ENCODE assay signal across 16 cellular contexts in the genomic region with DNA sequence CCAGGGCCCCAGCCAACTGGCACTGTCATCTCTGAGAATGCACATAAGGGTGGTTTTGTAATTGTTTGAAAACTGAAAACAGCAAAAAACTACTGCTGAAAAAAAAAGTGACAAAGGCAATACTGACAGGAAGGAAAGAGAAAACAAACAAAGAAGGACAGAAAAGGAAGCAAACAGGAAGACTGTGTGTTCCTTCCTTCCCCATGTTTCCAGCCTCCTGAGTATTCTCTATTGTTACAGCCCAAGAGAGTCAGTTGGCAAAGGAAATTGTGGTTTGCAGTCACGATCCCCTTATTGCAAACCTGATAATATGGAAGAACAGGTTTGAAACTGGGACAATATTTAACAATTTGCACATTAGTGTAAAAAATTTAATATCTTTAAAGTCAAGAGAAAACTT.
DNase-seq lines count a peak whose midpoint lies in the region; ATAC-seq and TF ChIP-seq lines count a peak whose summit lies in the region.
"Had no signal": no experiment of that assay in that cellular context is flagged by ENCODE, and none has a peak within 500 bp of the region (broad histone marks: within the 10 kb centered on the region; RNA-seq: fewer than 3 reads in every experiment).

No MANE protein-coding gene starts in this region.

- POLR2A ChIA-PET in PC-9 (lab: Charles Lee; ENCODE audit: unreplicated experiment), result no interaction called here
- POLR2A ChIA-PET in activated CD8-positive, alpha-beta T cell treated with anti-CD3 and anti-CD28 coated beads for 36 hours (lab: Charles Lee), result no interaction called here

- H3K9me2 ChIP-seq in PC-9 (ENCODE audit: insufficient read depth), result no peaks in the 10 kb centered on the region

- H3K4me2 ChIP-seq in PC-9, result no peak overlapping the region

- no peak overlapping the region for H3K27ac ChIP-seq in PC-9

- H3K4me3 Mint-ChIP-seq in HFFc6 (no peak overlapping the region), endothelial cell (ENCODE audit: unreplicated experiment) (no peak overlapping the region)
- no peak overlapping the region for H3K4me3 Mint-ChIP-seq in activated CD8-positive, alpha-beta T cell treated with anti-CD3 and anti-CD28 coated beads for 36 hours
- no peak overlapping the region for H3K4me3 Mint-ChIP-seq in stimulated activated memory B cell treated with anti-CD40 and anti-IgM and Interleukin-4, amounts not matched to agents 10 μg/mL and 1 μg/mL and 100 μg/mL, for 72 hours
- H3K4me3 Mint-ChIP-seq: B cell; CD8-positive, alpha-beta T cell had no signal

- intact Hi-C loops in PC-9 (cut with micrococcal nuclease; ENCODE audit: unreplicated experiment), result no loop called here
- intact Hi-C loops in activated CD8-positive, alpha-beta T cell treated with anti-CD3 and anti-CD28 coated beads for 36 hours (cut with micrococcal nuclease), result no loop called here

- no peaks in the 10 kb centered on the region for H3K36me3 ChIP-seq in PC-9 (ENCODE audit: low read depth)

- H3K9me3 Mint-ChIP-seq in HFFc6 (no peaks in the 10 kb centered on the region; the same call in 1 of the 2 replicates), endothelial cell (ENCODE audit: unreplicated experiment) (no peaks in the 10 kb centered on the region)
- peaks cover 3% of the 10 kb centered on the region for H3K9me3 Mint-ChIP-seq in activated CD8-positive, alpha-beta T cell treated with anti-CD3 and anti-CD28 coated beads for 36 hours
- H3K9me3 Mint-ChIP-seq in stimulated activated memory B cell treated with anti-CD40 and anti-IgM and Interleukin-4, amounts not matched to agents 10 μg/mL and 1 μg/mL and 100 μg/mL, for 72 hours, result peaks cover 4% of the 10 kb centered on the region

- H3K36me3 Mint-ChIP-seq in HFFc6 (ENCODE audit: low read depth), result no peaks in the 10 kb centered on the region
- H3K36me3 Mint-ChIP-seq in endothelial cell (ENCODE audit: low read depth, unreplicated experiment), result peaks cover 9% of the 10 kb centered on the region
- no peaks in the 10 kb centered on the region for H3K36me3 Mint-ChIP-seq in activated CD8-positive, alpha-beta T cell treated with anti-CD3 and anti-CD28 coated beads for 36 hours (ENCODE audit: low read depth)
- H3K36me3 Mint-ChIP-seq in stimulated activated memory B cell treated with anti-CD40 and anti-IgM and Interleukin-4, amounts not matched to agents 10 μg/mL and 1 μg/mL and 100 μg/mL, for 72 hours, result no peaks in the 10 kb centered on the region
- H3K36me3 Mint-ChIP-seq: CD8-positive, alpha-beta T cell had no signal

- peaks cover 6% of the 10 kb centered on the region; the same call in 1 of the 2 replicates for H3K9me3 ChIP-seq in PC-9 (ENCODE audit: insufficient read depth, low read depth)

- no peaks in the 10 kb centered on the region for H3F3A ChIP-seq in PC-9 (ENCODE audit: insufficient read depth, low read depth)

- no peak for ATAC-seq in activated CD8-positive, alpha-beta T cell treated with anti-CD3 and anti-CD28 coated beads for 36 hours
- ATAC-seq in stimulated activated memory B cell treated with anti-CD40 and anti-IgM and Interleukin-4, amounts not matched to agents 10 μg/mL and 1 μg/mL and 100 μg/mL, for 72 hours, result no peak
- ATAC-seq: CD8-positive, alpha-beta T cell had no signal

- BruUV-seq in PC-9 (replicated peaks; lab: Mats Ljungman, UMichigan), result no TSS peak

- peak overlapping the region; percentile 28; the same call in 1 of the 2 replicates for H2AFZ ChIP-seq in PC-9

- H3K4me1 ChIP-seq in PC-9 (replicated peaks; ENCODE audit: insufficient read depth), result no peaks in the 10 kb centered on the region

- H3K27ac Mint-ChIP-seq in HFFc6, result peak overlapping the region; percentile 30; the same call in 1 of the 2 replicates
- H3K27ac Mint-ChIP-seq in endothelial cell (ENCODE audit: unreplicated experiment), result peak overlapping the region; percentile 96
- no peak overlapping the region for H3K27ac Mint-ChIP-seq in activated CD8-positive, alpha-beta T cell treated with anti-CD3 and anti-CD28 coated beads for 36 hours
- H3K27ac Mint-ChIP-seq in stimulated activated memory B cell treated with anti-CD40 and anti-IgM and Interleukin-4, amounts not matched to agents 10 μg/mL and 1 μg/mL and 100 μg/mL, for 72 hours, result no peak overlapping the region
- H3K27ac Mint-ChIP-seq: B cell; CD8-positive, alpha-beta T cell had no signal

- no peak for DNase-seq in HFFc6
- no peak for DNase-seq in PC-9
- DNase-seq in endothelial cell (ENCODE audit: low spot score), result no peak
- no peak for DNase-seq in activated CD4-positive, CD25-positive, alpha-beta regulatory T cell treated with anti-CD3 and anti-CD28 coated beads, Interleukin-2, amount 50 U/mL, for 72 hours
- DNase-seq in iPS-NIHi11 (ENCODE audit: low spot score), result no peak
- no peak for DNase-seq in activated CD8-positive, alpha-beta T cell treated with anti-CD3 and anti-CD28 coated beads for 36 hours
- DNase-seq: CD8-positive, alpha-beta T cell; KG1; MM.1S; NCI-H1092 treated with DMSO at 0.1 percent for 48 hours; NCI-H2107; NCI-H2227 treated with DMSO at 0.1 percent for 48 hours; NCI-H526; SHP77 treated with DMSO at 0.1 percent for 48 hours had no signal

- H3K27me3 Mint-ChIP-seq in HFFc6 (ENCODE audit: insufficient read depth) (no peaks in the 10 kb centered on the region), endothelial cell (ENCODE audit: unreplicated experiment) (peaks cover 2% of the 10 kb centered on the region)
- H3K27me3 Mint-ChIP-seq in activated CD8-positive, alpha-beta T cell treated with anti-CD3 and anti-CD28 coated beads for 36 hours, result no peaks in the 10 kb centered on the region
- no peaks in the 10 kb centered on the region for H3K27me3 Mint-ChIP-seq in stimulated activated memory B cell treated with anti-CD40 and anti-IgM and Interleukin-4, amounts not matched to agents 10 μg/mL and 1 μg/mL and 100 μg/mL, for 72 hours
- H3K27me3 Mint-ChIP-seq: B cell had no signal

- no peaks in the 10 kb centered on the region for H3K27me3 ChIP-seq in PC-9 (ENCODE audit: insufficient read depth, low read depth)

- no peak for TF ChIP-seq CTCF in HFFc6 (IDR thresholded peaks at IDR 0.05)
- TF ChIP-seq CTCF in PC-9 (conservative IDR thresholded peaks at IDR 0.05), result no peak
- no peak for TF ChIP-seq CTCF in endothelial cell (IDR thresholded peaks at IDR 0.05; ENCODE audit: unreplicated experiment)
- TF ChIP-seq CTCF in activated CD8-positive, alpha-beta T cell treated with anti-CD3 and anti-CD28 coated beads for 36 hours (IDR thresholded peaks at IDR 0.05), result no peak

- no peaks in the 10 kb centered on the region for H4K20me1 ChIP-seq in PC-9 (ENCODE audit: insufficient read depth)

- H3K79me2 ChIP-seq in PC-9 (ENCODE audit: low read depth), result no peaks in the 10 kb centered on the region

- H3K4me1 Mint-ChIP-seq in HFFc6 (ENCODE audit: low read depth), result peaks cover 5% of the 10 kb centered on the region; the same call in 1 of the 2 replicates
- H3K4me1 Mint-ChIP-seq in endothelial cell (ENCODE audit: unreplicated experiment), result peaks cover 7% of the 10 kb centered on the region
- no peaks in the 10 kb centered on the region for H3K4me1 Mint-ChIP-seq in activated CD8-positive, alpha-beta T cell treated with anti-CD3 and anti-CD28 coated beads for 36 hours (ENCODE audit: low read depth)
- H3K4me1 Mint-ChIP-seq in stimulated activated memory B cell treated with anti-CD40 and anti-IgM and Interleukin-4, amounts not matched to agents 10 μg/mL and 1 μg/mL and 100 μg/mL, for 72 hours, result no peaks in the 10 kb centered on the region
- H3K4me1 Mint-ChIP-seq: B cell had no signal

- CTCF ChIA-PET in PC-9 (lab: Charles Lee), result no interaction called here
- CTCF ChIA-PET in activated CD8-positive, alpha-beta T cell treated with anti-CD3 and anti-CD28 coated beads for 36 hours (lab: Charles Lee), result no interaction called here

- no peak overlapping the region for H3K4me3 ChIP-seq in PC-9

Comparison
In these comparisons a context has a peak if more than half of its experiments do, and no peak if none do; other contexts are left out.
1. H3K27ac Mint-ChIP-seq: peak in HFFc6 (single experiment) and endothelial cell (single experiment); none in activated CD8-positive, alpha-beta T cell treated with anti-CD3 and anti-CD28 coated beads for 36 hours (single experiment) and stimulated activated memory B cell treated with anti-CD40 and anti-IgM and Interleukin-4, amounts not matched to agents 10 μg/mL and 1 μg/mL and 100 μg/mL, for 72 hours (single experiment).